ENCODE assay signal across 12 cellular contexts in the genomic region with DNA sequence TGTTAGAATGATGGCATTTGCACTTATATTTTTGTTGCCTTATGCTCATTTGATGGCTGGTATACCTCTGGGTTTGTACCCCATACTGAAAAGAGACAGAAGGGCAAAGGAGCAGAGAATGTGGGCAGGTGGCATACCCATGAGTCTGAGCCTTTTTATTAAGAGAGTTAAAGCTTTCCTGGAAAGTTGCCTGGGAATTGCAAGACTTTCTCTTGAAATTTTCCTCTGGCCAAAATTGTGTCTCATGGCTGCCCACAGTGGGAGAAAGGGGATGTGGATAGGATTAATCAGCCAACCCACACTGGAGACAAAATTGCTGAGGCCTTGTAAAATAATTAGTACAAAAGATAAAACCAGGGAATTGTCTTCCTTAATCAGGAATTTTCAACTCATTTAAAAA.
"Had no signal": no experiment of that assay in that cellular context is flagged by ENCODE, and none has a peak within 500 bp of the region (broad histone marks: within the 10 kb centered on the region; RNA-seq: fewer than 3 reads in every experiment).

No MANE protein-coding gene starts in this region.

- H3K27ac ChIP-seq: body of pancreas, epithelial cell of prostate, stomach had no signal

- H3K36me3 ChIP-seq: stomach had no signal

- DNase-seq: activated CD4-positive, alpha-beta T cell treated with anti-CD3 and anti-CD28 coated beads, Interleukin-2, amount 50 U/mL, for 48 hours; activated CD8-positive, alpha-beta memory T cell treated with anti-CD3 and anti-CD28 coated beads, Interleukin-2, amount 10 ng/mL, durations not matched to agents 7 days and 5 days; activated gamma-delta T cell; activated T-cell treated with anti-CD3 and anti-CD28 coated beads, Interleukin-2, amount 50 U/mL, for 4 hours; body of pancreas; effector memory CD8-positive, alpha-beta T cell; left colon; stimulated activated CD4-positive, alpha-beta T cell treated with anti-CD3 and anti-CD28 coated beads, Interleukin-4, amount 100 ng/mL, for 24 hours; stomach; T-helper 2 cell had no signal

- H3K27me3 ChIP-seq: body of pancreas, stomach had no signal

- H3K9me3 ChIP-seq: body of pancreas, stomach had no signal

- H3K4me3 ChIP-seq: body of pancreas, stomach had no signal

- ATAC-seq: activated CD4-positive, CD25-positive, alpha-beta regulatory T cell treated with anti-CD3 and anti-CD28 coated beads, Interleukin-2, amount 50 U/mL, for 24 hours; activated CD8-positive, alpha-beta memory T cell treated with anti-CD3 and anti-CD28 coated beads, Interleukin-2, amount 10 ng/mL, durations not matched to agents 7 days and 5 days; activated T-cell treated with anti-CD3 and anti-CD28 coated beads, Interleukin-2, amount 50 U/mL, for 4 hours; body of pancreas; effector memory CD8-positive, alpha-beta T cell; left colon had no signal

- H3K4me1 ChIP-seq: body of pancreas, stomach had no signal
